Comparison of ENCODE assay signal across 7 cellular contexts in genomic region chr9:137302176-137303030, GRCh38.
DNase-seq lines count a peak whose midpoint lies in the region; ATAC-seq and TF ChIP-seq lines count a peak whose summit lies in the region.

TSS of gene NRARP (minus strand) at chr9:137302271. CDS start at chr9:137301928, 343 bp downstream.

- no peaks in the 10 kb centered on the region for H3K27me3 ChIP-seq in brain microvascular endothelial cell (replicated peaks)

- peak; percentile 28 for DNase-seq in NCI-H2029 treated with DMSO at 0.1 percent for 48 hours (lab: John Stamatoyannopoulos, UW)
- DNase-seq in UCSD-AML1 (lab: John Stamatoyannopoulos, UW; ENCODE audit: unreplicated experiment): peak; percentile 92
- peak; percentile 67 for DNase-seq in brain microvascular endothelial cell
- peak; percentile 86 for DNase-seq in iPS-NIHi11 (ENCODE audit: low spot score)

- in situ Hi-C loops in brain microvascular endothelial cell (cut with HindIII; ENCODE audit: low pct_ligation_motif_present, low sequenced_read_pairs): no loop called here

- TF ChIP-seq CTCF in brain microvascular endothelial cell (IDR thresholded peaks at IDR 0.05; ENCODE audit: low read depth, low read length, missing control alignments): peak; percentile 63

- ATAC-seq in GM18502 (IDR thresholded peaks at IDR 0.05; ENCODE audit: poor library complexity, unreplicated experiment) (peak; percentile 73), HG02852 (IDR thresholded peaks at IDR 0.05; ENCODE audit: unreplicated experiment) (peak; percentile 71)

- H3K27ac ChIP-seq in brain microvascular endothelial cell (peak within 1 kb of the TSS; percentile 50), skin epidermis (peak within 1 kb of the TSS; percentile 57 to 93 (median 86))

- H3K36me3 ChIP-seq in brain microvascular endothelial cell (replicated peaks): no peaks in the 10 kb centered on the region

- peak within 1 kb of the TSS; percentile 45 for H3K4me3 ChIP-seq in brain microvascular endothelial cell (ENCODE audit: low read depth, low read length)
- H3K4me3 ChIP-seq in skin epidermis: peak within 1 kb of the TSS; percentile 41 to 60 (median 53)

Comparison
In these comparisons a context has a peak if more than half of its experiments do, and no peak if none do; other contexts are left out.
1. Peak in every context shown above with its lines: DNase-seq, ATAC-seq, H3K4me3 ChIP-seq and H3K27ac ChIP-seq.
2. DNase-seq: peak in every context shown above with its lines; median percentile 92 in UCSD-AML1; 86 in iPS-NIHi11; 67 in brain microvascular endothelial cell; 28 in NCI-H2029 treated with DMSO at 0.1 percent for 48 hours.